Comparison of ENCODE assay signal across 8 cellular contexts in the genomic region with DNA sequence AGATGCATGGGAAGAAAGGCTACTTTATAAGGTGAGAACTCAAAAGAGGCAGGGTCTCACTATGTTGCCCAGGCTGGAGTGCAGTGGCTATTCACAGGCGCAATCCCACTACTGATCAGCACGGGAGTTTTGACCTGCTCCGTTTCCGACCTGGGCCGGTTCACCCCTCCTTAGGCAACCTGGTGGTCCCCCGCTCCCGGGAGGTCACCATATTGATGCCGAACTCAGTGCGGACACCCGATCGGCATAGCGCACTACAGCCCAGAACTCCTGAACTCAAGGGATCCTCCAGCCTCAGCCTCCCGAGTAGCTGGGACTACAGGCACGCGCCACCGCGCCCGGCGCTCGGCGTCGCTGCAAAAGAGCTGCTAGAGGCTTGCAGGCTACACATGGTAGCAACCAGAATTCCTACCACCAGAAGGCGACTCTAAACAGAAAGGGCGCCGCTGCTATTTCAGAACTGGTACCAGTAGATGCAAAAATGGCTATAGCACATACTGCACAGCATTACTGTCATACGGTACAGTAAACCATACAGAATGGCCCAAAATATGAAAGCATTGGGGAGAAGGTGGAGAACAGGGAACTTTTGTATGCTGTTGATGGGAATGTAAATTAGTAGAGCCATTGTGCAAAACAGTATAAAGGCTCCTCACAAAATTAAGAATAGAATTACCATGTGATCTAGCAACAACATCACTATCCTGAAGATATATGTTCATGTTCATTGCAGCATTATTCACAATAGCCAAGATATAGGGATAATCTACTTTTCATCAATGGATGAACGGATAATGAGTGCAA. TPM values are rescaled to one million over a fixed set of nuclear protein-coding genes. Genes with fewer than 3 reads are reported as not detected.
DNase-seq lines count a peak whose midpoint lies in the region; ATAC-seq and TF ChIP-seq lines count a peak whose summit lies in the region.

No MANE protein-coding gene starts in this region.

- peak; percentile 63 for TF ChIP-seq CTCF in GM12874 (IDR thresholded peaks at IDR 0.05; ENCODE audit: insufficient read depth, low read depth, low read length)
- peak; percentile 81 for TF ChIP-seq CTCF in RWPE1 (conservative IDR thresholded peaks at IDR 0.05; ENCODE audit: low read depth)
- TF ChIP-seq CTCF in fibroblast of villous mesenchyme (IDR thresholded peaks at IDR 0.05; ENCODE audit: insufficient read depth, low read depth, low read length) = peak; percentile 78
- TF ChIP-seq CTCF in neutrophil (IDR thresholded peaks at IDR 0.05) = no peak

- H3K4me1 ChIP-seq in neutrophil (ENCODE audit: control insufficient read depth in 1 of 2, insufficient read depth in 1 of 2, low read depth in 1 of 2, low read length in 1 of 2) = peaks cover 25 to 27% of the 10 kb centered on the region in 2 experiments

- H3K4me3 ChIP-seq in fibroblast of villous mesenchyme (ENCODE audit: low read depth, low read length) = peak overlapping the region; percentile 96
- peak overlapping the region; percentile 67 to 90 for H3K4me3 ChIP-seq in neutrophil (ENCODE audit: low read depth in 1 of 2, low read length in 1 of 2)

- no peaks in the 10 kb centered on the region for H3K27me3 ChIP-seq in neutrophil

- POLR2A ChIA-PET in RWPE1 (lab: Yijun Ruan, JAX; ENCODE audit: low non-redundant PET) = no interaction called here

- DNase-seq in HuH-7.5 (ENCODE audit: low spot score) (peak; percentile 32), RWPE1 (ENCODE audit: low spot score) (peak; percentile 63), fibroblast of villous mesenchyme (ENCODE audit: low read depth) (peak; percentile 87), stromal cell of bone marrow (ENCODE audit: low read depth) (peak; percentile 71)
- peak; percentile 68 for DNase-seq in activated effector memory CD4-positive, alpha-beta T cell treated with Interleukin-2 at 50 U/mL for 16 hours

- CTCF ChIA-PET in RWPE1 (lab: Yijun Ruan, JAX) = interaction anchor here (0.6 to 3.6 kb wide), 7 partner anchors 9 to 766 kb away, joined by 3 to 38 read pairs (median 4); no protein-coding TSS in a partner anchor

- H3K27ac ChIP-seq in RWPE1 (peak overlapping the region; percentile 80), neutrophil (peak overlapping the region; percentile 15)

- peaks cover 16% of the 10 kb centered on the region for H3K36me3 ChIP-seq in neutrophil

- H3K9me3 ChIP-seq in neutrophil = no peaks in the 10 kb centered on the region

- no peak for ATAC-seq in HG03571 (IDR thresholded peaks at IDR 0.05; ENCODE audit: unreplicated experiment)

RNA-seq across cellular contexts. Expression of gene NEMF, which starts 1.2 kb away (rescaled TPM):
- total RNA-seq in fibroblast of villous mesenchyme = 70.0 and 72.5 TPM in 2 replicates

RNA-seq across cellular contexts. Expression of gene ARF6, which starts 39.1 kb away (rescaled TPM):
- total RNA-seq in fibroblast of villous mesenchyme = 60.2 and 111 TPM in 2 replicates

Comparison
In these comparisons a context has a peak if more than half of its experiments do, and no peak if none do; other contexts are left out.
1. DNase-seq: peak in every context shown above with its lines; median percentile 87 in fibroblast of villous mesenchyme; 71 in stromal cell of bone marrow; 68 in activated effector memory CD4-positive, alpha-beta T cell treated with Interleukin-2 at 50 U/mL for 16 hours; 63 in RWPE1; 32 in HuH-7.5.